ENCODE assay signal across 1 cellular context in the genomic region with DNA sequence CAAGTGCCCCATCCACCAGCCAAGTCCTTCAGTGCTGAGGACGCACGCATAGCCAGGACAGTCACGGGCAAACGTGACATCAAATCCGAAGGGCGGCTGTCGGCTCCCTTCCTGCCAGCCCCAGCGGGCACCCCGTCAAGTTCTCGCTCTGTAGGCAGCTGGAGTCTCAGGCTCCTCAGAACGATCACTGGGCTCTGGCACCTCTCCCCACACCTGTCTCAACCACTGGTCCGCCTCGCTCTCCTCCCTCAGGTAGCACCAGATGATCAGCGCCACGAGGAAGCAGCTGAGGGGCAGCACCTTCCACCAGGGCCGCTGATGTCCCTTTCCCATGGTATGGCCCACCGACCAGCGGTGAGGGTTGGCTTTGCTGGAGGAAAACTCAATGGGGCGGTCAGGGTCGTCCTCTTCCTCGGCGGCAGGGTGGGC.
TF ChIP-seq lines count a peak whose summit lies in the region.

No MANE protein-coding gene starts in this region.

TF ChIP-seq in HCT116, 20 proteins besides CTCF, POLR2A, EP300 and RAD21:
- TF ChIP-seq, protein P1, sequence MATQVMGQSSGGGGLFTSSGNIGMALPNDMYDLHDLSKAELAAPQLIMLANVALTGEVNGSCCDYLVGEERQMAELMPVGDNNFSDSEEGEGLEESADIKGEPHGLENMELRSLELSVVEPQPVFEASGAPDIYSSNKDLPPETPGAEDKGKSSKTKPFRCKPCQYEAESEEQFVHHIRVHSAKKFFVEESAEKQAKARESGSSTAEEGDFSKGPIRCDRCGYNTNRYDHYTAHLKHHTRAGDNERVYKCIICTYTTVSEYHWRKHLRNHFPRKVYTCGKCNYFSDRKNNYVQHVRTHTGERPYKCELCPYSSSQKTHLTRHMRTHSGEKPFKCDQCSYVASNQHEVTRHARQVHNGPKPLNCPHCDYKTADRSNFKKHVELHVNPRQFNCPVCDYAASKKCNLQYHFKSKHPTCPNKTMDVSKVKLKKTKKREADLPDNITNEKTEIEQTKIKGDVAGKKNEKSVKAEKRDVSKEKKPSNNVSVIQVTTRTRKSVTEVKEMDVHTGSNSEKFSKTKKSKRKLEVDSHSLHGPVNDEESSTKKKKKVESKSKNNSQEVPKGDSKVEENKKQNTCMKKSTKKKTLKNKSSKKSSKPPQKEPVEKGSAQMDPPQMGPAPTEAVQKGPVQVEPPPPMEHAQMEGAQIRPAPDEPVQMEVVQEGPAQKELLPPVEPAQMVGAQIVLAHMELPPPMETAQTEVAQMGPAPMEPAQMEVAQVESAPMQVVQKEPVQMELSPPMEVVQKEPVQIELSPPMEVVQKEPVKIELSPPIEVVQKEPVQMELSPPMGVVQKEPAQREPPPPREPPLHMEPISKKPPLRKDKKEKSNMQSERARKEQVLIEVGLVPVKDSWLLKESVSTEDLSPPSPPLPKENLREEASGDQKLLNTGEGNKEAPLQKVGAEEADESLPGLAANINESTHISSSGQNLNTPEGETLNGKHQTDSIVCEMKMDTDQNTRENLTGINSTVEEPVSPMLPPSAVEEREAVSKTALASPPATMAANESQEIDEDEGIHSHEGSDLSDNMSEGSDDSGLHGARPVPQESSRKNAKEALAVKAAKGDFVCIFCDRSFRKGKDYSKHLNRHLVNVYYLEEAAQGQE (IDR thresholded peaks at IDR 0.05; ENCODE audit: low read depth), result no peak
- TF ChIP-seq, protein P2, sequence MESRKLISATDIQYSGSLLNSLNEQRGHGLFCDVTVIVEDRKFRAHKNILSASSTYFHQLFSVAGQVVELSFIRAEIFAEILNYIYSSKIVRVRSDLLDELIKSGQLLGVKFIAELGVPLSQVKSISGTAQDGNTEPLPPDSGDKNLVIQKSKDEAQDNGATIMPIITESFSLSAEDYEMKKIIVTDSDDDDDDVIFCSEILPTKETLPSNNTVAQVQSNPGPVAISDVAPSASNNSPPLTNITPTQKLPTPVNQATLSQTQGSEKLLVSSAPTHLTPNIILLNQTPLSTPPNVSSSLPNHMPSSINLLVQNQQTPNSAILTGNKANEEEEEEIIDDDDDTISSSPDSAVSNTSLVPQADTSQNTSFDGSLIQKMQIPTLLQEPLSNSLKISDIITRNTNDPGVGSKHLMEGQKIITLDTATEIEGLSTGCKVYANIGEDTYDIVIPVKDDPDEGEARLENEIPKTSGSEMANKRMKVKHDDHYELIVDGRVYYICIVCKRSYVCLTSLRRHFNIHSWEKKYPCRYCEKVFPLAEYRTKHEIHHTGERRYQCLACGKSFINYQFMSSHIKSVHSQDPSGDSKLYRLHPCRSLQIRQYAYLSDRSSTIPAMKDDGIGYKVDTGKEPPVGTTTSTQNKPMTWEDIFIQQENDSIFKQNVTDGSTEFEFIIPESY (IDR thresholded peaks at IDR 0.05; ENCODE audit: extremely low read depth, insufficient replicate concordance, low read length), result no peak
- no peak for TF ChIP-seq FOSL1 (IDR thresholded peaks at IDR 0.05; ENCODE audit: low read depth)
- TF ChIP-seq ZFX (IDR thresholded peaks at IDR 0.05), result no peak
- TF ChIP-seq, protein P3, sequence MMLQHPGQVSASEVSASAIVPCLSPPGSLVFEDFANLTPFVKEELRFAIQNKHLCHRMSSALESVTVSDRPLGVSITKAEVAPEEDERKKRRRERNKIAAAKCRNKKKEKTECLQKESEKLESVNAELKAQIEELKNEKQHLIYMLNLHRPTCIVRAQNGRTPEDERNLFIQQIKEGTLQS (IDR thresholded peaks at IDR 0.05), result no peak
- TF ChIP-seq EZH2phosphoT487 (IDR thresholded peaks at IDR 0.05; ENCODE audit: borderline replicate concordance), result no peak
- no peak for TF ChIP-seq TCF7L2 (IDR thresholded peaks at IDR 0.05; ENCODE audit: borderline replicate concordance, extremely low read depth, insufficient read depth, insufficient read length)
- TF ChIP-seq ELF1 (IDR thresholded peaks at IDR 0.05; ENCODE audit: borderline replicate concordance, low read depth), result no peak
